Comparison of ENCODE assay signal across 1 cellular context in the genomic region with DNA sequence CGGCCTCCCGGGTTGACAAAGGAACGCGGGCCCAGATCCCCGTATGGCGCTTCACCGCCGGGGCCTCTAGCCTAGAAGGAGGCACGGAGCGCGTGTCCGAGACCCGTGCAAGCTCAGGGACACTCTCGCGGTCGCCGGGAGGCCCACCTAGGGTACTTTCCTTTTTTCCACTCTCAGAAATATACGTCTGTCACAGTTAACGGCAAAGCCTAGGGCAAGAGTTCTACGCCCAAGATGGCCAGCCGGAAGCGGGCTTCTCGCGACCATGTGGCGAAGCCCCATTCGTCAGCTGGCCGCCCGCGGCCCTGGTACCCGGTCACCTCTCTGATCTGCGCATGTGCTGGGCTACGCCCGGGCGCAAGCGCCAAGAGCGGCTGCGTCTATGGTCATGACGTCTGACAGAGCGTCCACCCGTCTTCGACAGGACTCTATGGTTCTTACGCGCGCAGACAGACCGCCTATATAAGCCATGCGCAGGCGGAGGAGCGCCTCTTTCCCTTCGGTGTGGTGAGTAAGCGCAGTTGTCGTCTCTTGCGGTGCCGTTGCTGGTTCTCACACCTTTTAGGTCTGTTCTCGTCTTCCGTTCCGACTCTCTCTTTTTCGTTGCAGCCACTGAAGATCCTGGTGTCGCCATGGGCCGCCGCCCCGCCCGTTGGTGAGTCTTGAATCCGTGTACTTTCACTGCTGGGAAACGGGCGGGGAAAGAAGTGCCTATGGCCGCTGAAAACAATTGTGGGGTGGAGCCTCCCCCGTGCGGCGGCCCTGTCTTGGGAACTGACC.
TF ChIP-seq lines count a peak whose summit lies in the region.

A gene (plus strand): TSS at position 490 of the 780 bp plus-strand sequence. CDS start 143 bp downstream, at position 633.

TF ChIP-seq in GM12878, 131 proteins besides CTCF, POLR2A, EP300 and RAD21 (continued from another document and continues in another):
- TF ChIP-seq, protein P1, sequence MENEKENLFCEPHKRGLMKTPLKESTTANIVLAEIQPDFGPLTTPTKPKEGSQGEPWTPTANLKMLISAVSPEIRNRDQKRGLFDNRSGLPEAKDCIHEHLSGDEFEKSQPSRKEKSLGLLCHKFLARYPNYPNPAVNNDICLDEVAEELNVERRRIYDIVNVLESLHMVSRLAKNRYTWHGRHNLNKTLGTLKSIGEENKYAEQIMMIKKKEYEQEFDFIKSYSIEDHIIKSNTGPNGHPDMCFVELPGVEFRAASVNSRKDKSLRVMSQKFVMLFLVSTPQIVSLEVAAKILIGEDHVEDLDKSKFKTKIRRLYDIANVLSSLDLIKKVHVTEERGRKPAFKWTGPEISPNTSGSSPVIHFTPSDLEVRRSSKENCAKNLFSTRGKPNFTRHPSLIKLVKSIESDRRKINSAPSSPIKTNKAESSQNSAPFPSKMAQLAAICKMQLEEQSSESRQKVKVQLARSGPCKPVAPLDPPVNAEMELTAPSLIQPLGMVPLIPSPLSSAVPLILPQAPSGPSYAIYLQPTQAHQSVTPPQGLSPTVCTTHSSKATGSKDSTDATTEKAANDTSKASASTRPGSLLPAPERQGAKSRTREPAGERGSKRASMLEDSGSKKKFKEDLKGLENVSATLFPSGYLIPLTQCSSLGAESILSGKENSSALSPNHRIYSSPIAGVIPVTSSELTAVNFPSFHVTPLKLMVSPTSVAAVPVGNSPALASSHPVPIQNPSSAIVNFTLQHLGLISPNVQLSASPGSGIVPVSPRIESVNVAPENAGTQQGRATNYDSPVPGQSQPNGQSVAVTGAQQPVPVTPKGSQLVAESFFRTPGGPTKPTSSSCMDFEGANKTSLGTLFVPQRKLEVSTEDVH (IDR thresholded peaks at IDR 0.05; ENCODE audit: low read depth, partially characterized antibody) = no peak
- TF ChIP-seq TAF1 (IDR thresholded peaks at IDR 0.05; ENCODE audit: borderline replicate concordance, low read depth, low read length) (peak; percentile 98), WRNIP1 (IDR thresholded peaks at IDR 0.05; ENCODE audit: borderline replicate concordance, low read depth, low read length) (no peak), GABPA (IDR thresholded peaks at IDR 0.05; ENCODE audit: low read depth) (peak; percentile 28; the same call in 1 of the 2 replicates), ZNF274 (IDR thresholded peaks at IDR 0.05; ENCODE audit: insufficient read depth, insufficient read length) (no peak), NR2F1 (conservative IDR thresholded peaks at IDR 0.05) (no peak), ZSCAN29 (IDR thresholded peaks at IDR 0.05) (no peak), CHD4 (IDR thresholded peaks at IDR 0.05) (no peak), ZNF207 (IDR thresholded peaks at IDR 0.05; ENCODE audit: borderline replicate concordance) (no peak), STAT3 (IDR thresholded peaks at IDR 0.05; ENCODE audit: low read depth, low read length) (no peak), EED (IDR thresholded peaks at IDR 0.05; ENCODE audit: low read depth) (no peak), CEBPB (IDR thresholded peaks at IDR 0.05; ENCODE audit: borderline replicate concordance in 1 of 2, low read depth in 2 of 2, low read length in 2 of 2) (no peak), CHD1 (IDR thresholded peaks at IDR 0.05; ENCODE audit: low read depth, low read length) (peak; percentile 80; the same call in 1 of the 2 replicates), FOXK2 (IDR thresholded peaks at IDR 0.05) (no peak), ETV6 (conservative IDR thresholded peaks at IDR 0.05 in 1 of 2, IDR thresholded peaks at IDR 0.05 in 1 of 2; ENCODE audit: borderline replicate concordance in 1 of 2, low read depth in 1 of 2) (no peak), MYB (IDR thresholded peaks at IDR 0.05; ENCODE audit: borderline replicate concordance, low read depth, low read length) (no peak), NRF1 (conservative IDR thresholded peaks at IDR 0.05; ENCODE audit: low read depth, low read length) (peak; percentile 70), NR2C1 (IDR thresholded peaks at IDR 0.05) (peak; percentile 34; the same call in 1 of the 2 replicates), FOS (IDR thresholded peaks at IDR 0.05; ENCODE audit: borderline replicate concordance, extremely low read depth, insufficient read length) (no peak), RCOR1 (conservative IDR thresholded peaks at IDR 0.05; ENCODE audit: low read depth, low read length) (no peak), GATAD2B (conservative IDR thresholded peaks at IDR 0.05; ENCODE audit: low read depth) (peak; percentile 37; the same call in 1 of the 2 replicates), IRF4 (IDR thresholded peaks at IDR 0.05; ENCODE audit: low read depth, low read length) (0 out of 2 replicates have a peak, but pooled peaks have one; percentile 7), SP1 (IDR thresholded peaks at IDR 0.05; ENCODE audit: low read depth, low read length) (no peak), NFYA (IDR thresholded peaks at IDR 0.05; ENCODE audit: borderline replicate concordance, low read depth, low read length) (no peak), KDM1A (IDR thresholded peaks at IDR 0.05; ENCODE audit: borderline replicate concordance) (no peak), YBX1 (IDR thresholded peaks at IDR 0.05) (no peak), ATF7 (IDR thresholded peaks at IDR 0.05; ENCODE audit: low read depth) (peak; percentile 67), SMAD5 (IDR thresholded peaks at IDR 0.05; ENCODE audit: low read depth) (peak; percentile 98), ESRRA (IDR thresholded peaks at IDR 0.05; ENCODE audit: low read length) (no peak), RB1 (IDR thresholded peaks at IDR 0.05; ENCODE audit: borderline replicate concordance) (no peak), JUNB (IDR thresholded peaks at IDR 0.05) (no peak), TCF12 (IDR thresholded peaks at IDR 0.05; ENCODE audit: low read depth, low read length) (0 out of 2 replicates have a peak, but pooled peaks have one; percentile 69), CHD2 (IDR thresholded peaks at IDR 0.05; ENCODE audit: borderline replicate concordance, low read depth, low read length) (peak; percentile 62; the same call in 1 of the 2 replicates), NBN (IDR thresholded peaks at IDR 0.05) (peak; percentile 85; the same call in 1 of the 2 replicates), FOXM1 (IDR thresholded peaks at IDR 0.05; ENCODE audit: low read depth, low read length) (no peak), MYC (IDR thresholded peaks at IDR 0.05; ENCODE audit: insufficient read depth, insufficient read length, insufficient replicate concordance, low read length, severe bottlenecking) (no peak), ZNF384 (IDR thresholded peaks at IDR 0.05; ENCODE audit: borderline replicate concordance, low read depth, low read length) (no peak), ZNF24 (IDR thresholded peaks at IDR 0.05) (no peak), BACH1 (IDR thresholded peaks at IDR 0.05; ENCODE audit: borderline replicate concordance) (peak; percentile 54; the same call in 1 of the 2 replicates), SIN3A (IDR thresholded peaks at IDR 0.05; ENCODE audit: low read depth, low read length) (no peak; the same call in none of the 2 replicates), TCF7 (IDR thresholded peaks at IDR 0.05; ENCODE audit: borderline replicate concordance) (no peak), NR2C2 (IDR thresholded peaks at IDR 0.05; ENCODE audit: borderline replicate concordance, control insufficient read depth, insufficient read length, low read depth) (no peak), ZNF622 (IDR thresholded peaks at IDR 0.05) (no peak), PAX8 (IDR thresholded peaks at IDR 0.05) (no peak), JUND (IDR thresholded peaks at IDR 0.05; ENCODE audit: low read depth, low read length) (no peak)
- TF ChIP-seq, protein P2, sequence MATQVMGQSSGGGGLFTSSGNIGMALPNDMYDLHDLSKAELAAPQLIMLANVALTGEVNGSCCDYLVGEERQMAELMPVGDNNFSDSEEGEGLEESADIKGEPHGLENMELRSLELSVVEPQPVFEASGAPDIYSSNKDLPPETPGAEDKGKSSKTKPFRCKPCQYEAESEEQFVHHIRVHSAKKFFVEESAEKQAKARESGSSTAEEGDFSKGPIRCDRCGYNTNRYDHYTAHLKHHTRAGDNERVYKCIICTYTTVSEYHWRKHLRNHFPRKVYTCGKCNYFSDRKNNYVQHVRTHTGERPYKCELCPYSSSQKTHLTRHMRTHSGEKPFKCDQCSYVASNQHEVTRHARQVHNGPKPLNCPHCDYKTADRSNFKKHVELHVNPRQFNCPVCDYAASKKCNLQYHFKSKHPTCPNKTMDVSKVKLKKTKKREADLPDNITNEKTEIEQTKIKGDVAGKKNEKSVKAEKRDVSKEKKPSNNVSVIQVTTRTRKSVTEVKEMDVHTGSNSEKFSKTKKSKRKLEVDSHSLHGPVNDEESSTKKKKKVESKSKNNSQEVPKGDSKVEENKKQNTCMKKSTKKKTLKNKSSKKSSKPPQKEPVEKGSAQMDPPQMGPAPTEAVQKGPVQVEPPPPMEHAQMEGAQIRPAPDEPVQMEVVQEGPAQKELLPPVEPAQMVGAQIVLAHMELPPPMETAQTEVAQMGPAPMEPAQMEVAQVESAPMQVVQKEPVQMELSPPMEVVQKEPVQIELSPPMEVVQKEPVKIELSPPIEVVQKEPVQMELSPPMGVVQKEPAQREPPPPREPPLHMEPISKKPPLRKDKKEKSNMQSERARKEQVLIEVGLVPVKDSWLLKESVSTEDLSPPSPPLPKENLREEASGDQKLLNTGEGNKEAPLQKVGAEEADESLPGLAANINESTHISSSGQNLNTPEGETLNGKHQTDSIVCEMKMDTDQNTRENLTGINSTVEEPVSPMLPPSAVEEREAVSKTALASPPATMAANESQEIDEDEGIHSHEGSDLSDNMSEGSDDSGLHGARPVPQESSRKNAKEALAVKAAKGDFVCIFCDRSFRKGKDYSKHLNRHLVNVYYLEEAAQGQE (IDR thresholded peaks at IDR 0.05; ENCODE audit: low read depth, low read length) = no peak; the same call in 1 of the 2 replicates
- TF ChIP-seq, protein P3, sequence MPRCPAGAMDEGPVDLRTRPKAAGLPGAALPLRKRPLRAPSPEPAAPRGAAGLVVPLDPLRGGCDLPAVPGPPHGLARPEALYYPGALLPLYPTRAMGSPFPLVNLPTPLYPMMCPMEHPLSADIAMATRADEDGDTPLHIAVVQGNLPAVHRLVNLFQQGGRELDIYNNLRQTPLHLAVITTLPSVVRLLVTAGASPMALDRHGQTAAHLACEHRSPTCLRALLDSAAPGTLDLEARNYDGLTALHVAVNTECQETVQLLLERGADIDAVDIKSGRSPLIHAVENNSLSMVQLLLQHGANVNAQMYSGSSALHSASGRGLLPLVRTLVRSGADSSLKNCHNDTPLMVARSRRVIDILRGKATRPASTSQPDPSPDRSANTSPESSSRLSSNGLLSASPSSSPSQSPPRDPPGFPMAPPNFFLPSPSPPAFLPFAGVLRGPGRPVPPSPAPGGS (IDR thresholded peaks at IDR 0.05; ENCODE audit: borderline replicate concordance, insufficient read depth, low read depth, low read length, poor library complexity, severe bottlenecking) = no peak
- TF ChIP-seq, protein P4, sequence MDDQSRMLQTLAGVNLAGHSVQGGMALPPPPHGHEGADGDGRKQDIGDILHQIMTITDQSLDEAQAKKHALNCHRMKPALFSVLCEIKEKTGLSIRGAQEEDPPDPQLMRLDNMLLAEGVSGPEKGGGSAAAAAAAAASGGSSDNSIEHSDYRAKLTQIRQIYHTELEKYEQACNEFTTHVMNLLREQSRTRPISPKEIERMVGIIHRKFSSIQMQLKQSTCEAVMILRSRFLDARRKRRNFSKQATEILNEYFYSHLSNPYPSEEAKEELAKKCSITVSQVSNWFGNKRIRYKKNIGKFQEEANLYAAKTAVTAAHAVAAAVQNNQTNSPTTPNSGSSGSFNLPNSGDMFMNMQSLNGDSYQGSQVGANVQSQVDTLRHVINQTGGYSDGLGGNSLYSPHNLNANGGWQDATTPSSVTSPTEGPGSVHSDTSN (IDR thresholded peaks at IDR 0.05; ENCODE audit: insufficient replicate concordance, low read depth, low read length) = no peak
- TF ChIP-seq, protein P5, sequence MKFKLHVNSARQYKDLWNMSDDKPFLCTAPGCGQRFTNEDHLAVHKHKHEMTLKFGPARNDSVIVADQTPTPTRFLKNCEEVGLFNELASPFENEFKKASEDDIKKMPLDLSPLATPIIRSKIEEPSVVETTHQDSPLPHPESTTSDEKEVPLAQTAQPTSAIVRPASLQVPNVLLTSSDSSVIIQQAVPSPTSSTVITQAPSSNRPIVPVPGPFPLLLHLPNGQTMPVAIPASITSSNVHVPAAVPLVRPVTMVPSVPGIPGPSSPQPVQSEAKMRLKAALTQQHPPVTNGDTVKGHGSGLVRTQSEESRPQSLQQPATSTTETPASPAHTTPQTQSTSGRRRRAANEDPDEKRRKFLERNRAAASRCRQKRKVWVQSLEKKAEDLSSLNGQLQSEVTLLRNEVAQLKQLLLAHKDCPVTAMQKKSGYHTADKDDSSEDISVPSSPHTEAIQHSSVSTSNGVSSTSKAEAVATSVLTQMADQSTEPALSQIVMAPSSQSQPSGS (IDR thresholded peaks at IDR 0.05; ENCODE audit: low read length) = no peak
- TF ChIP-seq, protein P6, sequence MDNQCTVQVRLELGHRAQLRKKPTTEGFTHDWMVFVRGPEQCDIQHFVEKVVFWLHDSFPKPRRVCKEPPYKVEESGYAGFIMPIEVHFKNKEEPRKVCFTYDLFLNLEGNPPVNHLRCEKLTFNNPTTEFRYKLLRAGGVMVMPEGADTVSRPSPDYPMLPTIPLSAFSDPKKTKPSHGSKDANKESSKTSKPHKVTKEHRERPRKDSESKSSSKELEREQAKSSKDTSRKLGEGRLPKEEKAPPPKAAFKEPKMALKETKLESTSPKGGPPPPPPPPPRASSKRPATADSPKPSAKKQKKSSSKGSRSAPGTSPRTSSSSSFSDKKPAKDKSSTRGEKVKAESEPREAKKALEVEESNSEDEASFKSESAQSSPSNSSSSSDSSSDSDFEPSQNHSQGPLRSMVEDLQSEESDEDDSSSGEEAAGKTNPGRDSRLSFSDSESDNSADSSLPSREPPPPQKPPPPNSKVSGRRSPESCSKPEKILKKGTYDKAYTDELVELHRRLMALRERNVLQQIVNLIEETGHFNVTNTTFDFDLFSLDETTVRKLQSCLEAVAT (IDR thresholded peaks at IDR 0.05) = peak; percentile 86
- TF ChIP-seq, protein P7, sequence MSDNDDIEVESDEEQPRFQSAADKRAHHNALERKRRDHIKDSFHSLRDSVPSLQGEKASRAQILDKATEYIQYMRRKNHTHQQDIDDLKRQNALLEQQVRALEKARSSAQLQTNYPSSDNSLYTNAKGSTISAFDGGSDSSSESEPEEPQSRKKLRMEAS (IDR thresholded peaks at IDR 0.05; ENCODE audit: low read depth, low read length) = peak; percentile 53; the same call in 1 of the 2 replicates
- TF ChIP-seq, protein P8, sequence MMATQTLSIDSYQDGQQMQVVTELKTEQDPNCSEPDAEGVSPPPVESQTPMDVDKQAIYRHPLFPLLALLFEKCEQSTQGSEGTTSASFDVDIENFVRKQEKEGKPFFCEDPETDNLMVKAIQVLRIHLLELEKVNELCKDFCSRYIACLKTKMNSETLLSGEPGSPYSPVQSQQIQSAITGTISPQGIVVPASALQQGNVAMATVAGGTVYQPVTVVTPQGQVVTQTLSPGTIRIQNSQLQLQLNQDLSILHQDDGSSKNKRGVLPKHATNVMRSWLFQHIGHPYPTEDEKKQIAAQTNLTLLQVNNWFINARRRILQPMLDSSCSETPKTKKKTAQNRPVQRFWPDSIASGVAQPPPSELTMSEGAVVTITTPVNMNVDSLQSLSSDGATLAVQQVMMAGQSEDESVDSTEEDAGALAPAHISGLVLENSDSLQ (IDR thresholded peaks at IDR 0.05) = peak; percentile 60; the same call in 1 of the 2 replicates
